ENCODE assay signal across 10 cellular contexts in the genomic region with DNA sequence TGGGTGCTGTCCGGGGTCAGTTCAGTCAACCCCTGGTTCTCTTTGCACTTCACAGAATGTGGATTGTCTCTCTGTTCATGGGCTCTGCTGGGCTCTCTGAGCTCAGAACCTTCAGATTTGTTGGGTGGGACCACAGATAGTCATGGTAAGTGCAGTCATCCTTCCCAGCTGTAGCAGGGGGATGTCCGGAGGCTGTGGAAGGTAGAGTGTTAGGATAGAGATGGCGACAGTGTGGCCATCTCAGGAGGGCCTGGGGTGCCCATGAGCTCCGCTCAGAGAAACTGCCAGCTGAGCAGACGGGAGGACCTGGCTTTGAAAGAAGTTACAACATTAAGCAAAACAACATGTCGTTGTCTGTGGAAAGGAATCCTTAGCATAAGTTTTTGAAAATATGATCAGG.
DNase-seq lines count a peak whose midpoint lies in the region; ATAC-seq and TF ChIP-seq lines count a peak whose summit lies in the region.
"Had no signal": no experiment of that assay in that cellular context is flagged by ENCODE, and none has a peak within 500 bp of the region (broad histone marks: within the 10 kb centered on the region; RNA-seq: fewer than 3 reads in every experiment).

No MANE protein-coding gene starts in this region.

- H3K27me3 Mint-ChIP-seq in activated CD4-positive, alpha-beta T cell treated with anti-CD3 and anti-CD28 coated beads, Interleukin-2, amount 10 ng/mL, durations not matched to agents 7 days and 5 days, result no peaks in the 10 kb centered on the region
- H3K27me3 Mint-ChIP-seq in stimulated activated memory B cell treated with anti-CD40 and anti-IgM and Interleukin-4, amounts not matched to agents 10 μg/mL and 1 μg/mL and 100 μg/mL, for 72 hours, result no peaks in the 10 kb centered on the region

- peak; percentile 26 for ATAC-seq in HG02623 (IDR thresholded peaks at IDR 0.05; ENCODE audit: unreplicated experiment)
- ATAC-seq in stimulated activated memory B cell treated with anti-CD40 and anti-IgM and Interleukin-4, amounts not matched to agents 10 μg/mL and 1 μg/mL and 100 μg/mL, for 72 hours, result no peak
- ATAC-seq in aorta (ENCODE audit: low FRiP score), result no peak

- peak overlapping the region; percentile 50 for H3K4me3 Mint-ChIP-seq in activated CD4-positive, alpha-beta T cell treated with anti-CD3 and anti-CD28 coated beads, Interleukin-2, amount 10 ng/mL, durations not matched to agents 7 days and 5 days
- peak overlapping the region; percentile 60 for H3K4me3 Mint-ChIP-seq in stimulated activated memory B cell treated with anti-CD40 and anti-IgM and Interleukin-4, amounts not matched to agents 10 μg/mL and 1 μg/mL and 100 μg/mL, for 72 hours

- H3K9me3 Mint-ChIP-seq in activated CD4-positive, alpha-beta T cell treated with anti-CD3 and anti-CD28 coated beads, Interleukin-2, amount 10 ng/mL, durations not matched to agents 7 days and 5 days, result no peaks in the 10 kb centered on the region
- H3K9me3 Mint-ChIP-seq in stimulated activated memory B cell treated with anti-CD40 and anti-IgM and Interleukin-4, amounts not matched to agents 10 μg/mL and 1 μg/mL and 100 μg/mL, for 72 hours, result no peaks in the 10 kb centered on the region

- CTCF ChIA-PET in activated CD4-positive, alpha-beta T cell treated with anti-CD3 and anti-CD28 coated beads, Interleukin-2, amount 10 ng/mL, durations not matched to agents 7 days and 5 days (lab: Charles Lee), result interaction anchor here (1.1 to 4.2 kb wide), 5 partner anchors 9 to 18 kb away, joined by 3 to 27 read pairs (median 4); no protein-coding TSS in a partner anchor
- CTCF ChIA-PET in OCI-LY7 (lab: Charles Lee; ENCODE audit: unreplicated experiment), result interaction anchor here (0.7 to 0.8 kb wide), 2 partner anchors 26 to 36 kb away, joined by 3 to 4 read pairs; no protein-coding TSS in a partner anchor

- 92% methylated on average over 6 of the region's 6 CpGs for WGBS in aorta, 2 donors

- no peaks in the 10 kb centered on the region for H3K36me3 ChIP-seq in OCI-LY7 (ENCODE audit: insufficient read depth, low read length)
- no peaks in the 10 kb centered on the region for H3K36me3 ChIP-seq in aorta (ENCODE audit: control insufficient read depth in 1 of 2, insufficient read depth in 2 of 2, low read length in 1 of 2)

- peaks cover 15% of the 10 kb centered on the region for H3K36me3 Mint-ChIP-seq in activated CD4-positive, alpha-beta T cell treated with anti-CD3 and anti-CD28 coated beads, Interleukin-2, amount 10 ng/mL, durations not matched to agents 7 days and 5 days (ENCODE audit: low read depth)
- H3K36me3 Mint-ChIP-seq in stimulated activated memory B cell treated with anti-CD40 and anti-IgM and Interleukin-4, amounts not matched to agents 10 μg/mL and 1 μg/mL and 100 μg/mL, for 72 hours, result no peaks in the 10 kb centered on the region

- BruUV-seq in OCI-LY7 (replicated peaks; lab: Mats Ljungman, UMichigan), result no TSS peak

- H2AFZ ChIP-seq in OCI-LY7 (ENCODE audit: low read length), result peak overlapping the region; percentile 85; the same call in 1 of the 2 replicates

- TF ChIP-seq CTCF in OCI-LY7 (conservative IDR thresholded peaks at IDR 0.05; ENCODE audit: low read length), result no peak

- no peaks in the 10 kb centered on the region for H4K20me1 ChIP-seq in OCI-LY7 (ENCODE audit: insufficient read depth, low read length)

- H3K4me1 Mint-ChIP-seq in activated CD4-positive, alpha-beta T cell treated with anti-CD3 and anti-CD28 coated beads, Interleukin-2, amount 10 ng/mL, durations not matched to agents 7 days and 5 days, result peaks cover 56% of the 10 kb centered on the region
- H3K4me1 Mint-ChIP-seq in stimulated activated memory B cell treated with anti-CD40 and anti-IgM and Interleukin-4, amounts not matched to agents 10 μg/mL and 1 μg/mL and 100 μg/mL, for 72 hours, result peaks cover 43% of the 10 kb centered on the region

- H3K4me1 ChIP-seq in OCI-LY7 (ENCODE audit: insufficient read depth, low read length, poor library complexity, severe bottlenecking) (peaks cover 39% of the 10 kb centered on the region), aorta (ENCODE audit: control insufficient read depth in 1 of 2, insufficient read depth in 2 of 2, low read length in 2 of 2) (no peaks in the 10 kb centered on the region)

- no peak overlapping the region for H3K27ac ChIP-seq in OCI-LY7 (ENCODE audit: low read depth, low read length, poor library complexity, severe bottlenecking)
- H3K27ac ChIP-seq in aorta (ENCODE audit: low read depth in 1 of 2, low read length in 2 of 2), result no peak overlapping the region

- H3K27ac Mint-ChIP-seq in activated CD4-positive, alpha-beta T cell treated with anti-CD3 and anti-CD28 coated beads, Interleukin-2, amount 10 ng/mL, durations not matched to agents 7 days and 5 days, result peak overlapping the region; percentile 81
- peak overlapping the region; percentile 93 for H3K27ac Mint-ChIP-seq in stimulated activated memory B cell treated with anti-CD40 and anti-IgM and Interleukin-4, amounts not matched to agents 10 μg/mL and 1 μg/mL and 100 μg/mL, for 72 hours

- POLR2A ChIA-PET in activated CD4-positive, alpha-beta T cell treated with anti-CD3 and anti-CD28 coated beads, Interleukin-2, amount 10 ng/mL, durations not matched to agents 7 days and 5 days (lab: Charles Lee), result no interaction called here
- POLR2A ChIA-PET in OCI-LY7 (lab: Charles Lee), result interaction anchor here (0.8 to 7.5 kb wide), 8 partner anchors 9 to 37 kb away, joined by 4 to 63 read pairs (median 10); no protein-coding TSS in a partner anchor

- H3K4me3 ChIP-seq in OCI-LY7 (ENCODE audit: low read depth, low read length, poor library complexity, severe bottlenecking), result no peak overlapping the region
- H3K4me3 ChIP-seq in aorta (ENCODE audit: low read length in 2 of 2), result no peak overlapping the region

- no peaks in the 10 kb centered on the region for H3K9me2 ChIP-seq in OCI-LY7 (ENCODE audit: insufficient read depth, low read length)

- H3K9me3 ChIP-seq in OCI-LY7 (ENCODE audit: low read length) (no peaks in the 10 kb centered on the region), aorta (ENCODE audit: control insufficient read depth, low read length) (no peaks in the 10 kb centered on the region)

- H3K79me2 ChIP-seq in OCI-LY7 (ENCODE audit: insufficient read depth, low read depth, low read length), result no peaks in the 10 kb centered on the region

- H3K4me2 ChIP-seq in OCI-LY7 (ENCODE audit: low read length), result peak overlapping the region; percentile 69

- H3K27me3 ChIP-seq in aorta (ENCODE audit: control insufficient read depth in 1 of 2, insufficient read depth in 2 of 2, low read length in 1 of 2), result no peaks in the 10 kb centered on the region

- DNase-seq in activated CD4-positive, alpha-beta T cell treated with anti-CD3 and anti-CD28 coated beads, Interleukin-2, amount 10 ng/mL, durations not matched to agents 7 days and 5 days, result no peak
- no peak for DNase-seq in activated CD4-positive, alpha-beta T cell treated with anti-CD3 and anti-CD28 coated beads for 4 hours
- DNase-seq in OCI-LY7 (ENCODE audit: low spot score) (no peak), ureter (ENCODE audit: low spot score) (no peak), aorta (no peak)
- DNase-seq in activated CD4-positive, CD25-positive, alpha-beta regulatory T cell (lab: John Stamatoyannopoulos, UW), result no peak
- DNase-seq: ACHN, amniotic stem cell had no signal

- intact Hi-C loops in OCI-LY7 (cut with micrococcal nuclease; ENCODE audit: unreplicated experiment), result no loop called here
- intact Hi-C loops in aorta (cut with DNase I), result no loop called here
